Comparison of ENCODE assay signal across 25 cellular contexts in the genomic region with DNA sequence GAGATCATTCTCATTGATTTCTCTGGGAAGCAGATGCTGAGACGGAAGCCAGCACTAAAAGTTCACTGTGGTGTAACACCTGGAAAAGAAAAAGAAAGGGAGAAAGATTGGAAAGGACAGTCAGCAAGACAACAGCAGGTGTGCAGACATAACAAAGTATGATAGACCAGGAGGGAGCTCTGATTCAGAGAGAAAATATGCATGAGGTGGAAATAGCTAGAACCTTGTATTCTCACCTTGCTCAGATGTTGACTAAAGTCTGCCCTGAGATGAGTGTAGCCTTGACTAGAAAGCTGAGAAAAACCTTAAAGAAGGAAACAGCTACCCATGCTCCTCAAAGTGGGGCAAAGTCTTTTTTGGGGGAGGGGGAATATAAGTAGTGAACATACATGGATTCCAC.
"Had no signal": no experiment of that assay in that cellular context is flagged by ENCODE, and none has a peak within 500 bp of the region (broad histone marks: within the 10 kb centered on the region; RNA-seq: fewer than 3 reads in every experiment).

No MANE protein-coding gene starts in this region.

- H3K4me3 ChIP-seq: heart right ventricle, hepatocyte, left ventricle myocardium inferior, lung, neural progenitor cell, psoas muscle, right atrium auricular region, right lobe of liver, smooth muscle cell, stomach, thoracic aorta, tibial artery, upper lobe of right lung had no signal

- H3K9me3 ChIP-seq: left ventricle myocardium inferior, neutrophil, psoas muscle, right atrium auricular region, right lobe of liver, stomach, thoracic aorta, tibial artery, upper lobe of right lung had no signal

- H2AFZ ChIP-seq: hepatocyte, neural progenitor cell, parathyroid adenoma had no signal

- H3K79me2 ChIP-seq: hepatocyte, parathyroid adenoma had no signal

- H3K27me3 ChIP-seq: heart right ventricle, hepatocyte, neural progenitor cell, neutrophil, right atrium auricular region, right lobe of liver, stomach, tibial artery, upper lobe of right lung had no signal

- H3K36me3 ChIP-seq: heart right ventricle, left ventricle myocardium inferior, neural progenitor cell, neutrophil, right atrium auricular region, right lobe of liver, stomach, thoracic aorta, tibial artery, upper lobe of right lung had no signal

- H3K4me2 ChIP-seq: hepatocyte, neural progenitor cell, smooth muscle cell had no signal

- H3K27ac ChIP-seq: heart right ventricle, hepatocyte, left ventricle myocardium inferior, neural progenitor cell, neutrophil, parathyroid adenoma, psoas muscle, right atrium auricular region, right lobe of liver, stomach, thoracic aorta, tibial artery, upper lobe of right lung had no signal

- H3K9ac ChIP-seq: neural progenitor cell, parathyroid adenoma had no signal

- DNase-seq: heart right ventricle; islet precursor cell; left ventricle myocardium inferior; mesendoderm; naive B cell; natural killer cell; nephron progenitor cell; occipital lobe; psoas muscle; right lobe of liver; stimulated activated CD4-positive, alpha-beta T cell treated with anti-CD3 and anti-CD28 coated beads, Interleukin-2, amount 100 ng/mL, for 24 hours; stimulated activated CD4-positive, alpha-beta T cell treated with anti-CD3 and anti-CD28 coated beads, Interleukin-4, amount 100 ng/mL, for 1 hour; stimulated activated naive B cell treated with anti-CD40 and anti-IgM and Interleukin-4, amounts not matched to agents 10 μg/mL and 1 μg/mL and 100 μg/mL, for 72 hours; stimulated activated naive CD8-positive, alpha-beta T cell treated with anti-CD3 and anti-CD28 coated beads, Interleukin-15, Interleukin-2, amounts not matched to agents 100 U/mL and 50 U/mL, for 24 hours; stomach; tibial artery; upper lobe of right lung had no signal

- ATAC-seq: heart right ventricle; natural killer cell; psoas muscle; right lobe of liver; stimulated activated naive B cell treated with anti-CD40 and anti-IgM and Interleukin-4, amounts not matched to agents 10 μg/mL and 1 μg/mL and 100 μg/mL, for 72 hours; stimulated activated naive CD8-positive, alpha-beta T cell treated with anti-CD3 and anti-CD28 coated beads, Interleukin-15, Interleukin-2, amounts not matched to agents 100 U/mL and 50 U/mL, for 24 hours; upper lobe of right lung had no signal

- H3K4me1 ChIP-seq: heart right ventricle, left ventricle myocardium inferior, neural progenitor cell, parathyroid adenoma, psoas muscle, right atrium auricular region, right lobe of liver, stomach, tibial artery, upper lobe of right lung had no signal
